Comparison of ENCODE assay signal across 28 cellular contexts in the genomic region with DNA sequence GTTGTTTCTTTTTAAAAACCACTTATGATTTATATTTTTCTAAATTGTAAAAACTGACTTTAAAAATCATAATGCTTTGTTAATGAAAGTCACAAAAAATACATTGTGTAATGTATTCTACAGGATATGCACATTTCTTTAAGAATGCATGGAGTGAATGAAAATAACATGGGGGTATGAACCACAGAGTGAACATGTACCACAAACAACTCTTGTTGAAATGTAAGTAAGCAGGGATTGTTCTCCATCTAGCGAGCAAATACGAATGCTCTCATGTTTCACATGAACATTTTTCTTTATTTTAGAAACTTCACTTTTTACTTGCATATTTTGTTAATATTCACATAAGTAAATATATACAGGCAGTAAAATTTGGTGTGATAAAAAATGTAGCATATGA. TPM values are rescaled to one million over a fixed set of nuclear protein-coding genes. Genes with fewer than 3 reads are reported as not detected.
"Had no signal": no experiment of that assay in that cellular context is flagged by ENCODE, and none has a peak within 500 bp of the region (broad histone marks: within the 10 kb centered on the region; RNA-seq: fewer than 3 reads in every experiment).

No MANE protein-coding gene starts in this region.

- H3K9me3 ChIP-seq: Peyer's patch had no signal

- H3K4me1 ChIP-seq: Peyer's patch had no signal

- H3K36me3 ChIP-seq: Peyer's patch, WERI-Rb-1 had no signal

- ATAC-seq: activated CD8-positive, alpha-beta T cell treated with anti-CD3 and anti-CD28 coated beads for 36 hours; activated naive CD8-positive, alpha-beta T cell treated with anti-CD3 and anti-CD28 coated beads, Interleukin-2, amount 50 U/mL, for 24 hours; Right ventricle myocardium inferior had no signal

- H3K27me3 ChIP-seq: Peyer's patch had no signal

- H3K27ac ChIP-seq: Peyer's patch, RWPE1, WERI-Rb-1 had no signal

- H3K4me3 ChIP-seq: Peyer's patch had no signal

- H3K27ac Mint-ChIP-seq: activated CD8-positive, alpha-beta T cell treated with anti-CD3 and anti-CD28 coated beads for 36 hours; activated naive CD8-positive, alpha-beta T cell; activated naive CD8-positive, alpha-beta T cell treated with anti-CD3 and anti-CD28 coated beads, Interleukin-2, amount 50 U/mL, for 24 hours; activated T-helper 2 cell treated with anti-CD3 and anti-CD28 coated beads, Interferon-gamma antibody, Interleukin-2, Interleukin-4, amounts not matched to agents 10 μg/mL and 5 μg/mL and 100 μg/mL, durations not matched to agents 14 hours and 24 hours and 36 hours had no signal

- DNase-seq: activated CD4-positive, alpha-beta T cell treated with anti-CD3 and anti-CD28 coated beads for 1 hour; activated CD4-positive, alpha-beta T cell treated with anti-CD3 and anti-CD28 coated beads for 48 hours; activated CD4-positive, CD25-positive, alpha-beta regulatory T cell; activated CD8-positive, alpha-beta T cell treated with anti-CD3 and anti-CD28 coated beads for 36 hours; activated gamma-delta T cell; activated naive CD4-positive, alpha-beta T cell treated with Interleukin-2 at 50 U/mL for 16 hours; activated naive CD8-positive, alpha-beta T cell treated with anti-CD3 and anti-CD28 coated beads, Interleukin-2, amount 50 U/mL, for 24 hours; activated T-cell treated with anti-CD3 and anti-CD28 coated beads, Interleukin-2, amount 50 U/mL, for 1 hour; amniotic stem cell; aorta; Karpas-422; KBM-7; NCI-H1105; NCI-H1417 treated with DMSO at 0.1 percent for 48 hours; NCI-H187 treated with DMSO at 0.1 percent for 48 hours; NCI-H2081; NCI-H345; NCI-H524 treated with DMSO at 0.1 percent for 48 hours; Peyer's patch; T1000; WERI-Rb-1 had no signal

- H3K9me3 Mint-ChIP-seq: activated CD8-positive, alpha-beta T cell treated with anti-CD3 and anti-CD28 coated beads for 36 hours; activated T-helper 2 cell treated with anti-CD3 and anti-CD28 coated beads, Interferon-gamma antibody, Interleukin-2, Interleukin-4, amounts not matched to agents 10 μg/mL and 5 μg/mL and 100 μg/mL, durations not matched to agents 14 hours and 24 hours and 36 hours had no signal

RNA-seq across cellular contexts. Expression of a gene that starts 35.6 kb away (rescaled TPM):
- total RNA-seq: activated CD8-positive, alpha-beta memory T cell treated with anti-CD3 and anti-CD28 coated beads for 36 hours; activated CD8-positive, alpha-beta T cell treated with anti-CD3 and anti-CD28 coated beads for 36 hours; activated T-helper 2 cell treated with anti-CD3 and anti-CD28 coated beads, Interferon-gamma antibody, Interleukin-2, Interleukin-4, amounts not matched to agents 10 μg/mL and 5 μg/mL and 100 μg/mL, durations not matched to agents 14 hours and 24 hours and 36 hours; T-helper 1 cell treated with Interleukin-12 subunit alpha and Interleukin-12 subunit beta and Interleukin-4 antibody, amounts not matched to agents 30 ng/mL and 1 ng/mL, for 36 hours; T-helper 2 cell treated with Interferon-gamma antibody and Interleukin-4, amounts not matched to agents 100 ng/mL and 5 ng/mL, for 36 hours had no signal
- polyA plus RNA-seq: aorta had no signal
